ENCODE assay signal across 1 cellular context in genomic region chr11:2580444-2581050, GRCh38.
TF ChIP-seq lines count a peak whose summit lies in the region.

No MANE protein-coding gene starts in this region.

TF ChIP-seq in HepG2, 621 proteins besides CTCF, POLR2A, EP300 and RAD21 (continued from another document):
- no peak for TF ChIP-seq MEIS1 (CRISPR knock-in tag; IDR thresholded peaks at IDR 0.05; ENCODE audit: borderline replicate concordance)
- no peak for TF ChIP-seq SOX5 (CRISPR knock-in tag; IDR thresholded peaks at IDR 0.05; ENCODE audit: borderline replicate concordance)
- no peak for TF ChIP-seq ZNF451 (CRISPR knock-in tag; IDR thresholded peaks at IDR 0.05)
- TF ChIP-seq MZF1 (CRISPR knock-in tag; IDR thresholded peaks at IDR 0.05; ENCODE audit: borderline replicate concordance), result no peak
- no peak for TF ChIP-seq TAF1 (CRISPR knock-in tag; IDR thresholded peaks at IDR 0.05)
- no peak for TF ChIP-seq ZNF597 (CRISPR knock-in tag; IDR thresholded peaks at IDR 0.05)
- no peak for TF ChIP-seq ZNF567 (CRISPR knock-in tag; IDR thresholded peaks at IDR 0.05; ENCODE audit: borderline replicate concordance)
- no peak for TF ChIP-seq PLRG1 (conservative IDR thresholded peaks at IDR 0.05)
- no peak for TF ChIP-seq ZNF253 (CRISPR knock-in tag; IDR thresholded peaks at IDR 0.05; ENCODE audit: borderline replicate concordance)
